In the genomic region with DNA sequence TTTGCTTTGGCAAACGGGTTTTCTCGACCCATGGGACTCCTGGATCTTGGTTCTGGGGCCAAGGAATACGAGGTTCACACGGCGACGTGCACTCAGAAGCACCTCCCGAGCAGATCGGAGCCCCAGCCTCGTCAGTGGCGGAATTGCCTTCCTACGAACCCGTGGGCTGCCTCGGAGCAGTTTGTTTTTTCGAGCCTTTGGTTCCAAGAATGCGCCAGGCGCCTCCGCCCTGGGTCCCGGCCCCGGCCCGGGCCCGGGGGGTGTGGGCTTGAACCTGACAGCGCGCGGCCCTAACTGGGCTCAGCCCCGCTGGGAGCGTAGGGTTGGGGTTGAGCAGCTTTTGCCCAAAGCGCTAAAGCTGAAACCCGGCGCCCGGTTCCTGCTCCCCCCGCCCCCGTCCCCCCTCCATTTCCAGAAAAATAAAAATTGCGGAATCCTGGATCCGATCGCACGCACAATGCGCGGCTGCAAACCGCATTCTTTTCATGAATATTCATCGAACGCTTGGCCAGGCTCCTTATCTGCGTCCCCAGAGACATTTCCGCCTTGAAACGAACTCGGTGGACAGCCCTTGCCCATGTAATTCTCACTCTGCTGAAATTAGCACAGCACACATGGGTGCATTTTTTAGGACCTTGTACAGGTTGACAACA, we compare ENCODE assay signal across 9 cellular contexts. TPM values are rescaled to one million over a fixed set of nuclear protein-coding genes. Genes with fewer than 3 reads are reported as not detected.
DNase-seq lines count a peak whose midpoint lies in the region; ATAC-seq, FAIRE-seq and TF ChIP-seq lines count a peak whose summit lies in the region.
"Had no signal": no experiment of that assay in that cellular context is flagged by ENCODE, and none has a peak within 500 bp of the region (broad histone marks: within the 10 kb centered on the region; RNA-seq: fewer than 3 reads in every experiment).

No MANE protein-coding gene starts in this region.

- H3K9ac ChIP-seq in Karpas-422 (ENCODE audit: low read length) (peak overlapping the region; percentile 80), iPS-20b (ENCODE audit: low read depth, low read length) (peak overlapping the region; percentile 91)

- in situ Hi-C loops in astrocyte of the spinal cord (cut with HindIII; ENCODE audit: low sequenced_read_pairs) = no loop called here

- DNase-seq in EL = peak; percentile 85
- peak; percentile 61 for DNase-seq in Karpas-422
- peak; percentile 57 for DNase-seq in astrocyte of the spinal cord (ENCODE audit: low read depth, low spot score)
- no peak for DNase-seq in small intestine
- DNase-seq in activated CD4-positive, alpha-beta T cell treated with anti-CD3 and anti-CD28 coated beads, Interleukin-2, amount 10 ng/mL, durations not matched to agents 24 days and 14 days = no peak
- DNase-seq in NCI-H1105 (lab: John Stamatoyannopoulos, UW) = no peak

- H4K20me1 ChIP-seq in Karpas-422 (ENCODE audit: insufficient read depth, low read depth, low read length) = peaks cover 9% of the 10 kb centered on the region

- peaks cover 37% of the 10 kb centered on the region for H3K79me2 ChIP-seq in Karpas-422 (ENCODE audit: low read length)

- intact Hi-C loops in activated CD4-positive, alpha-beta T cell treated with anti-CD3 and anti-CD28 coated beads, Interleukin-2, amount 10 ng/mL, durations not matched to agents 24 days and 14 days (cut with micrococcal nuclease) = no loop called here

- no peaks in the 10 kb centered on the region for H3K36me3 ChIP-seq in Karpas-422 (ENCODE audit: insufficient read depth, low read length)
- 0 out of 2 replicates have a peak, but pooled peaks cover 15% of the 10 kb centered on the region for H3K36me3 ChIP-seq in iPS-20b (ENCODE audit: insufficient read depth, low read depth, low read length)
- no peaks in the 10 kb centered on the region for H3K36me3 ChIP-seq in small intestine (ENCODE audit: control insufficient read depth in 2 of 2, insufficient read depth in 2 of 2, low read length in 2 of 2)

- H2AFZ ChIP-seq in Karpas-422 (ENCODE audit: low read length) = peak overlapping the region; percentile 72; the same call in 1 of the 2 replicates

- no peaks in the 10 kb centered on the region for H3K9me2 ChIP-seq in Karpas-422 (replicated peaks; ENCODE audit: insufficient read depth, low read length)

- peak overlapping the region; percentile 89 for H3K4me2 ChIP-seq in Karpas-422 (ENCODE audit: low read depth, low read length, poor library complexity, severe bottlenecking)

- H3K4me1 Mint-ChIP-seq in activated CD4-positive, alpha-beta T cell treated with anti-CD3 and anti-CD28 coated beads, Interleukin-2, amount 10 ng/mL, durations not matched to agents 24 days and 14 days = peaks cover 6% of the 10 kb centered on the region

- TF ChIP-seq CTCF in astrocyte of the spinal cord (IDR thresholded peaks at IDR 0.05; ENCODE audit: low read depth, low read length) = no peak

- H3K4me3 ChIP-seq in Karpas-422 (ENCODE audit: low read length) (peak overlapping the region; percentile 88), astrocyte of the spinal cord (ENCODE audit: low read depth, low read length) (peak overlapping the region; percentile 72), iPS-20b (ENCODE audit: low read length) (peak overlapping the region; percentile 94), small intestine (ENCODE audit: low read depth in 1 of 2, low read length in 2 of 2) (peak overlapping the region; percentile 43 to 44)

- peak; percentile 28 for ATAC-seq in GM21381 (IDR thresholded peaks at IDR 0.05; ENCODE audit: unreplicated experiment)

- no peak overlapping the region for H3K27ac Mint-ChIP-seq in activated CD4-positive, alpha-beta T cell treated with anti-CD3 and anti-CD28 coated beads, Interleukin-2, amount 10 ng/mL, durations not matched to agents 24 days and 14 days

- H3K36me3 Mint-ChIP-seq in activated CD4-positive, alpha-beta T cell treated with anti-CD3 and anti-CD28 coated beads, Interleukin-2, amount 10 ng/mL, durations not matched to agents 24 days and 14 days (ENCODE audit: low read depth) = peaks cover 3% of the 10 kb centered on the region

- H3K27ac ChIP-seq in Karpas-422 (ENCODE audit: low read length) (peak overlapping the region; percentile 52), iPS-20b (ENCODE audit: low read length) (no peak overlapping the region), small intestine (ENCODE audit: low read depth in 1 of 2, low read length in 1 of 2) (peak overlapping the region in 1 of 2 donors; percentile 52)

- peaks cover 45% of the 10 kb centered on the region for H3K27me3 Mint-ChIP-seq in activated CD4-positive, alpha-beta T cell treated with anti-CD3 and anti-CD28 coated beads, Interleukin-2, amount 10 ng/mL, durations not matched to agents 24 days and 14 days

- FAIRE-seq in small intestine (lab: Jason Lieb, UNC) = no peak
- FAIRE-seq: TTC549 had no signal

- H3K9me3 Mint-ChIP-seq in activated CD4-positive, alpha-beta T cell treated with anti-CD3 and anti-CD28 coated beads, Interleukin-2, amount 10 ng/mL, durations not matched to agents 24 days and 14 days = no peaks in the 10 kb centered on the region

- peaks cover 70% of the 10 kb centered on the region for H3K4me1 ChIP-seq in Karpas-422 (ENCODE audit: low read length)
- H3K4me1 ChIP-seq in iPS-20b (ENCODE audit: insufficient read depth, low read length) = peaks cover 36% of the 10 kb centered on the region
- H3K4me1 ChIP-seq in small intestine (ENCODE audit: control insufficient read depth in 2 of 2, insufficient read depth in 1 of 2, low read depth in 1 of 2, low read length in 1 of 2) = no peaks in the 10 kb centered on the region

- H3K27me3 ChIP-seq in Karpas-422 (ENCODE audit: low read length) = no peaks in the 10 kb centered on the region
- H3K27me3 ChIP-seq in iPS-20b (ENCODE audit: insufficient read depth, low read length) = no peaks in the 10 kb centered on the region
- peaks cover 3 to 5% of the 10 kb centered on the region in 2 donors for H3K27me3 ChIP-seq in small intestine (ENCODE audit: control insufficient read depth in 2 of 2, insufficient read depth in 2 of 2, low read length in 2 of 2)

- H3K4me3 Mint-ChIP-seq in activated CD4-positive, alpha-beta T cell treated with anti-CD3 and anti-CD28 coated beads, Interleukin-2, amount 10 ng/mL, durations not matched to agents 24 days and 14 days = no peak overlapping the region

- 1 to 3% (median 3%) methylated on average over 45 of the region's 45 CpGs for WGBS in small intestine, 3 donors

- H3K9me3 ChIP-seq in Karpas-422 (ENCODE audit: low read length) = no peaks in the 10 kb centered on the region
- no peaks in the 10 kb centered on the region for H3K9me3 ChIP-seq in iPS-20b (ENCODE audit: insufficient read depth, low read depth, low read length)
- H3K9me3 ChIP-seq in small intestine (ENCODE audit: control insufficient read depth, low read depth) = no peaks in the 10 kb centered on the region

RNA-seq across cellular contexts. Expression of gene BASP1, which starts 1.0 kb away (rescaled TPM):
- total RNA-seq in Karpas-422 (2014; rRNA removed; shearing (Covaris generic); ENCODE audit: low replicate concordance) = 25.8 and 34.6 TPM in 2 replicates
- 1 to 10 TPM in 2 of 3 donors, under 1 TPM in 1; 0.67 to 9.5 (median 8.4) TPM for polyA plus RNA-seq in small intestine
- total RNA-seq in activated CD4-positive, alpha-beta T cell treated with anti-CD3 and anti-CD28 coated beads, Interleukin-2, amount 10 ng/mL, durations not matched to agents 24 days and 14 days = 0.33 and 0.37 TPM in 2 replicates

Comparison
In these comparisons a context has a peak if more than half of its experiments do, and no peak if none do; other contexts are left out.
1. DNase-seq: peak in EL (single experiment), Karpas-422 (single experiment) and astrocyte of the spinal cord (single experiment); none in small intestine (single experiment), activated CD4-positive, alpha-beta T cell treated with anti-CD3 and anti-CD28 coated beads, Interleukin-2, amount 10 ng/mL, durations not matched to agents 24 days and 14 days (single experiment) and NCI-H1105 (single experiment).
2. H3K4me3 ChIP-seq: peak in every context shown above with its lines; median percentile 94 in iPS-20b; 88 in Karpas-422; 72 in astrocyte of the spinal cord; 44 in small intestine.
3. RNA of gene BASP1, which starts 1.0 kb away (total RNA-seq): 25.8 to 34.6 TPM in Karpas-422; 0.33 to 0.37 TPM in activated CD4-positive, alpha-beta T cell treated with anti-CD3 and anti-CD28 coated beads, Interleukin-2, amount 10 ng/mL, durations not matched to agents 24 days and 14 days; every median in the first group is over 10 times any median in the second.